ENCODE assay signal across 8 cellular contexts in genomic region chr1:37475380-37476086, GRCh38. TPM values are rescaled to one million over a fixed set of nuclear protein-coding genes. Genes with fewer than 3 reads are reported as not detected.
DNase-seq lines count a peak whose midpoint lies in the region; ATAC-seq and TF ChIP-seq lines count a peak whose summit lies in the region.

No MANE protein-coding gene starts in this region.

- H3K4me3 ChIP-seq in ACC112 (ENCODE audit: low read depth, low read length) (peak overlapping the region; percentile 88), IMR-90 (ENCODE audit: insufficient read depth, low read depth, low read length) (peak overlapping the region; percentile 95), body of pancreas (peak overlapping the region; percentile 46 to 70), mesendoderm (ENCODE audit: low read length) (peak overlapping the region; percentile 34)

- WGBS in IMR-90 (ENCODE audit: extremely low coverage in 2 of 2, insufficient read length in 1 of 2), 2 experiments, result 96% methylated on average over 13 of the region's 24 CpGs; no CpG with 5 or more reads in 1 of the 2 experiments
- 41 to 46% methylated on average over 2 to 20 of the region's 24 CpGs for whole genome bisulfite sequencing in body of pancreas, 2 donors
- WGBS in mesendoderm (ENCODE audit: extremely low coverage, insufficient coverage, low lambda C conversion rate), result no CpG with 5 or more reads among the region's 24 CpGs

- H3K36me3 ChIP-seq in ACC112 (ENCODE audit: insufficient read depth, low read length), result peaks cover 13% of the 10 kb centered on the region; the same call in 1 of the 2 replicates
- peaks cover 26% of the 10 kb centered on the region for H3K36me3 ChIP-seq in IMR-90 (ENCODE audit: control insufficient read depth, insufficient read depth, low read length)
- H3K36me3 ChIP-seq in body of pancreas (replicated peaks in 1 of 2; ENCODE audit: insufficient read depth in 1 of 2, low read depth in 2 of 2), result peaks cover under 1 to 1% of the 10 kb centered on the region in 2 donors
- peaks cover 4% of the 10 kb centered on the region for H3K36me3 ChIP-seq in mesendoderm (ENCODE audit: control insufficient read depth, insufficient read depth, low read length)

- H4K20me1 ChIP-seq in IMR-90 (ENCODE audit: insufficient read depth, low read length), result peaks cover 22% of the 10 kb centered on the region

- TF ChIP-seq RAD21 in IMR-90 (IDR thresholded peaks at IDR 0.05; ENCODE audit: low read length), result no peak

- H3K9ac ChIP-seq in IMR-90 (ENCODE audit: low read depth, low read length), result peak overlapping the region; percentile 87
- peak overlapping the region; percentile 90 for H3K9ac ChIP-seq in mesendoderm (ENCODE audit: low read length)

- H3K79me1 ChIP-seq in IMR-90 (ENCODE audit: low read depth in 1 of 2, low read length in 2 of 2) (peaks cover 18 to 72% of the 10 kb centered on the region in 2 experiments; a peak in 3 of 4 replicates), mesendoderm (ENCODE audit: low read length) (peaks cover 21% of the 10 kb centered on the region)

- peak overlapping the region; percentile 50; the same call in 1 of the 2 replicates for H4K5ac ChIP-seq in IMR-90 (ENCODE audit: low read depth, low read length)
- H4K5ac ChIP-seq in mesendoderm (ENCODE audit: low read length), result no peak overlapping the region

- H4K91ac ChIP-seq in IMR-90 (ENCODE audit: insufficient read depth, low read depth, low read length), result peak overlapping the region; percentile 64

- peak overlapping the region; percentile 97 for H3K14ac ChIP-seq in IMR-90 (replicated peaks; ENCODE audit: low read depth, low read length)

- no peaks in the 10 kb centered on the region for H3K27me3 ChIP-seq in ACC112 (ENCODE audit: insufficient read depth, low read length)
- H3K27me3 ChIP-seq in IMR-90 (ENCODE audit: control insufficient read depth, insufficient read depth, low read length), result no peaks in the 10 kb centered on the region
- no peaks in the 10 kb centered on the region for H3K27me3 ChIP-seq in body of pancreas
- no peaks in the 10 kb centered on the region for H3K27me3 ChIP-seq in mesendoderm (ENCODE audit: insufficient read depth, low read length, poor library complexity)

- dilution Hi-C loops in IMR-90 (cut with HindIII; ENCODE audit: low sequenced_read_pairs, unreplicated experiment), result no loop called here

- peak overlapping the region; percentile 99 for H3K27ac ChIP-seq in ACC112 (ENCODE audit: low read depth, low read length)
- peak overlapping the region; percentile 94 for H3K27ac ChIP-seq in IMR-90 (ENCODE audit: insufficient read depth, low read length)
- H3K27ac ChIP-seq in body of pancreas, result peak overlapping the region; percentile 92 to 97 (median 96)
- no peak overlapping the region for H3K27ac ChIP-seq in mesendoderm (ENCODE audit: low read depth, low read length)

- CTCF ChIA-PET in IMR-90 (lab: Yijun Ruan, JAX), result interaction anchor here (1.8 to 3.8 kb wide), 2 partner anchors 11 to 12 kb away, joined by 15 to 24 read pairs; no protein-coding TSS in a partner anchor

- no peak overlapping the region for H2BK20ac ChIP-seq in IMR-90 (ENCODE audit: low read depth, low read length)

- peak overlapping the region; percentile 98 for H3K23ac ChIP-seq in IMR-90 (ENCODE audit: low read depth, low read length)
- H3K23ac ChIP-seq in mesendoderm (ENCODE audit: low read length), result no peak overlapping the region

- H3K79me2 ChIP-seq in ACC112 (ENCODE audit: control insufficient read depth, insufficient read depth, low read length, unreplicated experiment), result peaks cover 67% of the 10 kb centered on the region
- peaks cover 35% of the 10 kb centered on the region for H3K79me2 ChIP-seq in mesendoderm (ENCODE audit: control insufficient read depth, insufficient read depth, low read length)

- H3K4me2 ChIP-seq in IMR-90 (ENCODE audit: low read depth, low read length), result peak overlapping the region; percentile 96
- H3K4me2 ChIP-seq in mesendoderm (ENCODE audit: low read length), result peak overlapping the region; percentile 82

- H4K8ac ChIP-seq in IMR-90 (ENCODE audit: low read depth in 2 of 2, low read length in 2 of 2) (peak overlapping the region; percentile 2 to 56; a peak in 2 of 4 replicates), mesendoderm (ENCODE audit: low read depth, low read length) (no peak overlapping the region)

- BruUV-seq in IMR-90 (replicated peaks; lab: Mats Ljungman, UMichigan), result no TSS peak

- peak overlapping the region; percentile 97 for H2BK5ac ChIP-seq in IMR-90 (ENCODE audit: low read depth, low read length, poor library complexity, severe bottlenecking)
- no peak overlapping the region for H2BK5ac ChIP-seq in mesendoderm (ENCODE audit: low read length)

- H3K4me1 ChIP-seq in ACC112 (ENCODE audit: control insufficient read depth, insufficient read depth, low read length, unreplicated experiment) (peaks cover 71% of the 10 kb centered on the region), IMR-90 (ENCODE audit: control insufficient read depth, insufficient read depth, low read length) (peaks cover 61% of the 10 kb centered on the region), body of pancreas (peaks cover 89% of the 10 kb centered on the region), mesendoderm (ENCODE audit: control insufficient read depth, low read depth, low read length) (peaks cover 29% of the 10 kb centered on the region)

- H3K56ac ChIP-seq in IMR-90 (ENCODE audit: extremely low read depth, insufficient read depth, low read length), result 0 out of 2 replicates have a peak overlapping the region, but pooled peaks have one; percentile 46
- H3K56ac ChIP-seq in mesendoderm (ENCODE audit: low read length), result peak overlapping the region; percentile 95

- H2BK120ac ChIP-seq in IMR-90 (ENCODE audit: low read depth, low read length), result peak overlapping the region; percentile 50
- no peak overlapping the region for H2BK120ac ChIP-seq in mesendoderm (ENCODE audit: low read depth, low read length)

- H2AFZ ChIP-seq in ACC112 (ENCODE audit: low read length, unreplicated experiment) (no peak overlapping the region), IMR-90 (replicated peaks; ENCODE audit: low read length, poor library complexity) (peak overlapping the region; percentile 13)

- DNase-seq in IMR-90 (no peak), body of pancreas (peak in 3 of 4 donors; percentile 40 to 47 (median 43)), mesendoderm (peak; percentile 17), NCI-H2029 (lab: John Stamatoyannopoulos, UW) (no peak)

- H3K9me1 ChIP-seq in IMR-90 (ENCODE audit: insufficient read depth, low read length), result peaks cover 33% of the 10 kb centered on the region

- intact Hi-C loops in IMR-90 (cut with micrococcal nuclease) (loop anchor here (5.0 kb wide), 1 partner anchor 217 kb away; the partner anchor contains the start of gene CDCA8), body of pancreas (cut with DNase I) (no loop called here)

- no peak for ATAC-seq in IMR-90 (ENCODE audit: low read depth)
- ATAC-seq in body of pancreas, result no peak
- no peak for ATAC-seq in GM19463 (IDR thresholded peaks at IDR 0.05; ENCODE audit: unreplicated experiment)
- no peak for ATAC-seq in HG02642 (IDR thresholded peaks at IDR 0.05; ENCODE audit: poor library complexity, unreplicated experiment)
- ATAC-seq in GM19023 (IDR thresholded peaks at IDR 0.05; ENCODE audit: unreplicated experiment), result no peak

- POLR2A ChIA-PET in IMR-90 (lab: Charles Lee; ENCODE audit: unreplicated experiment), result no interaction called here

- H2AK9ac ChIP-seq in IMR-90 (replicated peaks; ENCODE audit: low read depth, low read length, poor library complexity), result peak overlapping the region; percentile 97

- TF ChIP-seq CTCF in IMR-90 (conservative IDR thresholded peaks at IDR 0.05; ENCODE audit: low read depth, low read length), result no peak
- no peak for TF ChIP-seq CTCF in body of pancreas (IDR thresholded peaks at IDR 0.05)

- H3K4ac ChIP-seq in IMR-90 (ENCODE audit: low read depth, low read length), result peak overlapping the region; percentile 99
- no peak overlapping the region for H3K4ac ChIP-seq in mesendoderm (ENCODE audit: low read depth, low read length)

- in situ Hi-C loops in IMR-90 (cut with MboI; ENCODE audit: low sequenced_read_pairs), result no loop called here

- H3K18ac ChIP-seq in IMR-90 (ENCODE audit: low read depth, low read length) (no peak overlapping the region), mesendoderm (ENCODE audit: low read length) (no peak overlapping the region)

- H2BK15ac ChIP-seq in IMR-90 (ENCODE audit: low read depth, low read length) (peak overlapping the region; percentile 31; the same call in 1 of the 3 replicates), mesendoderm (replicated peaks; ENCODE audit: low read depth) (no peak overlapping the region)

- H3K9me3 ChIP-seq in IMR-90 (ENCODE audit: control insufficient read depth, insufficient read depth, low read length) (no peaks in the 10 kb centered on the region), body of pancreas (no peaks in the 10 kb centered on the region)

- H2AK5ac ChIP-seq in IMR-90 (ENCODE audit: low read depth, low read length), result peak overlapping the region; percentile 92
- peak overlapping the region; percentile 77 for H2AK5ac ChIP-seq in mesendoderm (ENCODE audit: low read length)

- TF ChIP-seq POLR2A in IMR-90 (IDR thresholded peaks at IDR 0.05; ENCODE audit: low read depth, low read length), result peak; percentile 21
- no peak for TF ChIP-seq POLR2A in body of pancreas (IDR thresholded peaks at IDR 0.05)

TF ChIP-seq in IMR-90, 13 proteins besides CTCF, POLR2A, EP300 and RAD21 (continues in another document):
- no peak for TF ChIP-seq ELK1 (IDR thresholded peaks at IDR 0.05; ENCODE audit: borderline replicate concordance, low read depth, low read length)

RNA-seq across cellular contexts. Expression of gene ZC3H12A, which starts 1.2 kb away (rescaled TPM):
- total RNA-seq in IMR-90 (2012; rRNA removed), result 3.1 and 3.8 TPM in 2 replicates
- 14.2 and 15.2 TPM in 2 replicates for polyA plus RNA-seq in IMR-90 (2012; rRNA removed)
- 9.8 and 20.0 TPM in 2 replicates for polyA plus RNA-seq in IMR-90 (2012; cell fraction: cytosol; rRNA removed)
- 51.5 and 67.1 TPM in 2 replicates for polyA plus RNA-seq in IMR-90 (2012; cell fraction: nucleus; rRNA removed; ENCODE audit: low replicate concordance)
- 10 to 100 TPM; 12.2 to 31.6 TPM for total RNA-seq in body of pancreas
- polyA plus RNA-seq in mesendoderm (2013, experiment 1 of 2), result 5.6 TPM
- 6.0 TPM for polyA plus RNA-seq in mesendoderm (2013, experiment 2 of 2)

RNA-seq across cellular contexts. Expression of gene MEAF6, which starts 39.0 kb away (rescaled TPM):
- total RNA-seq in IMR-90 (2012; rRNA removed) (36.2 and 44.4 TPM in 2 replicates), body of pancreas (10 to 100 TPM; 36.3 to 43.5 TPM)
- 36.4 and 40.7 TPM in 2 replicates for polyA plus RNA-seq in IMR-90 (2012; rRNA removed)
- 21.0 and 27.4 TPM in 2 replicates for polyA plus RNA-seq in IMR-90 (2012; cell fraction: cytosol; rRNA removed)
- 12.4 and 51.2 TPM in 2 replicates for polyA plus RNA-seq in IMR-90 (2012; cell fraction: nucleus; rRNA removed; ENCODE audit: low replicate concordance)
- polyA plus RNA-seq in mesendoderm (2013, experiment 1 of 2), result 42.9 TPM
- 44.9 TPM for polyA plus RNA-seq in mesendoderm (2013, experiment 2 of 2)

Comparison
In these comparisons a context has a peak if more than half of its experiments do, and no peak if none do; other contexts are left out.
1. H3K4me3 ChIP-seq: peak in every context shown above with its lines; median percentile 95 in IMR-90; 88 in ACC112; 58 in body of pancreas; 34 in mesendoderm.
2. DNase-seq: peak in body of pancreas (3 of 4) and mesendoderm (single experiment); none in IMR-90 (single experiment) and NCI-H2029 (single experiment).